21 cellular contexts compared by ENCODE assay signal in the genomic region with DNA sequence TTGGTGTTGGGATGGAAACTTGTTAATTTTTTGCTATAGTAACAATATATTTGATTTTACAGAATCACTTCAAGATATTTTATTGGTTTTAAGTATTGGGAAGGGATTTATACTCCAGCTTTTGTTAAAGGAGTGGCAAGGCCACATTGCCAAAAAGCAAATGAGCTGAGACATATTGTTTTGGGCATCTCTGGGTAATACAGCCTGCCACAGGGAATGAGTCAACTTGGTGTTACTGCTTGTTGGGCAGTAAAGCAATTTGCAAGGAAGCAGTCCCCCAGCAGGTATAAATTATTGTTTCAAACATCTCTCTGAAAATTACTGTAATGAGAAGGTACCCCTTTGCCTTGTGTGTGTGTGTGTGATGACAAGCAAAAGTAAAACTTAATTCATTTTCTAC.
"Had no signal": no experiment of that assay in that cellular context is flagged by ENCODE, and none has a peak within 500 bp of the region (broad histone marks: within the 10 kb centered on the region; RNA-seq: fewer than 3 reads in every experiment).

No MANE protein-coding gene starts in this region.

- H3K4me1 ChIP-seq: left ventricle myocardium inferior, right atrium auricular region, upper lobe of left lung had no signal

- DNase-seq: activated CD4-positive, alpha-beta memory T cell treated with anti-CD3 and anti-CD28 coated beads for 36 hours; activated CD4-positive, alpha-beta T cell treated with anti-CD3 and anti-CD28 coated beads for 36 hours; activated naive CD4-positive, alpha-beta T cell treated with Interleukin-2 at 50 U/mL for 16 hours; activated naive CD8-positive, alpha-beta T cell treated with anti-CD3 and anti-CD28 coated beads, Interleukin-2, amount 10 ng/mL, durations not matched to agents 7 days and 5 days; activated T-cell treated with anti-CD3 and anti-CD28 coated beads, Interleukin-2, amount 50 U/mL, for 48 hours; amniotic stem cell; dermis blood vessel endothelial cell; effector CD8-positive, alpha-beta T cell; foreskin melanocyte; kidney glomerular epithelial cell; left ventricle myocardium inferior; midbrain; stimulated activated CD4-positive, alpha-beta T cell treated with anti-CD3 and anti-CD28 coated beads, Interleukin-4, amount 100 ng/mL, for 24 hours; stimulated activated naive CD4-positive, alpha-beta T cell treated with Interleukin-2 at 50 U/mL for 16 hours; T-helper 1 cell; upper lobe of left lung had no signal

- H3K4me3 ChIP-seq: cardiac muscle cell, left ventricle myocardium inferior, right atrium auricular region, thoracic aorta, upper lobe of left lung had no signal

- ATAC-seq: activated CD4-positive, alpha-beta T cell treated with anti-CD3 and anti-CD28 coated beads for 36 hours; natural killer cell treated with Interleukin-12 subunit alpha and Interleukin-12 subunit beta and Interleukin-15 and Interleukin-18, amount 100 ng/mL, for 72 hours; WTC11 had no signal

- H3K36me3 ChIP-seq: cardiac muscle cell, left ventricle myocardium inferior, right atrium auricular region, thoracic aorta, upper lobe of left lung had no signal

- H3K27me3 ChIP-seq: cardiac muscle cell, right atrium auricular region, upper lobe of left lung had no signal

- H3K27ac ChIP-seq: cardiac muscle cell, left ventricle myocardium inferior, right atrium auricular region, thoracic aorta, upper lobe of left lung had no signal
